Comparison of ENCODE assay signal across 34 cellular contexts in genomic region chr2:134845028-134845427, GRCh38. TPM values are rescaled to one million over a fixed set of nuclear protein-coding genes. Genes with fewer than 3 reads are reported as not detected.
"Had no signal": no experiment of that assay in that cellular context is flagged by ENCODE, and none has a peak within 500 bp of the region (broad histone marks: within the 10 kb centered on the region; RNA-seq: fewer than 3 reads in every experiment).

No MANE protein-coding gene starts in this region.

- DNase-seq: activated B cell treated with CpG ODN at 0.5 μM for 24 hours; activated CD4-positive, alpha-beta T cell treated with anti-CD3 and anti-CD28 coated beads for 48 hours; activated CD4-positive, alpha-beta T cell treated with anti-CD3 and anti-CD28 coated beads, Interleukin-2, amount 50 U/mL, for 1 hour; activated CD4-positive, alpha-beta T cell treated with anti-CD3 and anti-CD28 coated beads, Interleukin-2, amount 50 U/mL, for 48 hours; activated CD8-positive, alpha-beta memory T cell treated with anti-CD3 and anti-CD28 coated beads for 24 hours; activated CD8-positive, alpha-beta T cell treated with anti-CD3 and anti-CD28 coated beads for 36 hours; activated effector memory CD4-positive, alpha-beta T cell treated with Interleukin-2 at 50 U/mL for 16 hours; activated gamma-delta T cell treated with Interleukin-2 at 50 U/mL for 16 hours; activated naive CD4-positive, alpha-beta T cell treated with anti-CD3 and anti-CD28 coated beads, Interleukin-2, amount 50 U/mL, for 16 hours; activated naive CD4-positive, alpha-beta T cell treated with Interleukin-2 at 50 U/mL for 16 hours; activated T-cell treated with anti-CD3 and anti-CD28 coated beads, Interleukin-2, amount 50 U/mL, for 4 hours; anterior cingulate cortex; cortex of kidney; dermis blood vessel endothelial cell; effector CD4-positive, alpha-beta T cell; effector memory CD8-positive, alpha-beta T cell; erythroblast; esophagus squamous epithelium; foreskin melanocyte; SW 1271; T-cell; WERI-Rb-1 had no signal

- ATAC-seq: activated CD4-positive, CD25-positive, alpha-beta regulatory T cell treated with anti-CD3 and anti-CD28 coated beads, Interleukin-2, amount 50 U/mL, for 24 hours; activated CD8-positive, alpha-beta T cell treated with anti-CD3 and anti-CD28 coated beads for 36 hours; activated T-cell treated with anti-CD3 and anti-CD28 coated beads, Interleukin-2, amount 50 U/mL, for 4 hours; activated T-helper 17 cell treated with anti-CD3 and anti-CD28 coated beads, Interleukin-2, amount 50 U/mL, for 72 hours; effector memory CD8-positive, alpha-beta T cell; gastroesophageal sphincter; T-cell had no signal

- H3K27ac ChIP-seq: brain microvascular endothelial cell, esophagus squamous epithelium, gastroesophageal sphincter, WERI-Rb-1 had no signal

- H3K27me3 ChIP-seq: brain microvascular endothelial cell, esophagus squamous epithelium, gastroesophageal sphincter had no signal

- H3K36me3 ChIP-seq: brain microvascular endothelial cell, esophagus squamous epithelium, gastroesophageal sphincter, WERI-Rb-1 had no signal

- H3K4me1 ChIP-seq: esophagus squamous epithelium, gastroesophageal sphincter had no signal

- FAIRE-seq: astrocyte, bronchial epithelial cell, colon had no signal

- H3K4me3 ChIP-seq: esophagus squamous epithelium, gastroesophageal sphincter had no signal

- H3K9me3 ChIP-seq: esophagus squamous epithelium, gastroesophageal sphincter had no signal

RNA-seq across cellular contexts. Expression of gene ACMSD, which starts 6.6 kb away (rescaled TPM):
- total RNA-seq: activated B cell treated with CpG ODN at 0.5 μM for 24 hours; activated CD8-positive, alpha-beta T cell treated with anti-CD3 and anti-CD28 coated beads for 36 hours; activated T-cell treated with anti-CD3 and anti-CD28 coated beads, Interleukin-2, amount 50 U/mL, for 4 hours; activated T-helper 17 cell treated with anti-CD3 and anti-CD28 coated beads, Interleukin-2, amount 50 U/mL, for 72 hours; astrocyte; bronchial epithelial cell; cardiac septum; cerebellum; esophagus squamous epithelium; fibroblast of lung; fibroblast of villous mesenchyme; gastroesophageal sphincter; glomerular endothelial cell had no signal
- polyA plus RNA-seq: fibroblast of lung had no signal
